In the genomic region with DNA sequence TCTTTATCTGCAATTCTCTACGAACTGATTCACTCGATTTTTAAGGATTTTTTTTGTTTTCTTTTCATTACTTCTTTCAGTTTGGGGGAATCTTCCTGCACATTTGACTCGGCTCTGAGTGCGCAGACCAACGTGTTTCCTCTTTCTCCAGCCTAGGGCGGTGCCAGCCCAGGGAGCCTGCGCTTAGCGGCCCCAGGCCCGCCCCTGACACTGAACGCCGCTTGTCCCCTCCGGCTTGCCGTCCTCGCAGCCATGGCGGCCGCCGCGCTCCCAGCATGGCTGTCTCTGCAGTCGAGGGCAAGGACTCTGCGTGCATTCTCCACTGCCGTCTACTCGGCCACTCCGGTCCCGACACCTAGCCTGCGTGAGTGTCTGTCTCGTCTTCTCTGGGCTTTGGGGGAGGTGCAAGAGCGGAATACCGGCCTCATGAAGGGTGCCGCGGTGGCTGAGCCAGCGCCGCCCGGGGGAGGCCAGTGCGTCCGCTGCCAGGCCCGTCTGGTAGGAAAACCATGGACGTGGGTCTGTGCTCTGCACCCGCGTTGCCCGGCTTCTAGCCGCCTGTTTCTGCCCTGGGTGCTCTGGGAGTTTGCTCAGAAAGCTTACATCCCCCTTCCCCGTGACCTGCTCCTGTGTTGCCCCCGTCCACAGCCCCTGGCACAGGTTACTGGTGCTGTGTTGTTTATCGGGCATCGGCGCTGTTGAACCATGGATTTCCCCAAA, we compare ENCODE assay signal across 1 cellular context.
TF ChIP-seq lines count a peak whose summit lies in the region.

A gene (plus strand): TSS at position 241 of the 720 bp plus-strand sequence. CDS start 12 bp downstream, at position 253.

TF ChIP-seq in HCT116, 20 proteins besides CTCF, POLR2A, EP300 and RAD21 (continued from another document):
- no peak for TF ChIP-seq CEBPB (IDR thresholded peaks at IDR 0.05; ENCODE audit: low read depth)
- TF ChIP-seq EGR1 (IDR thresholded peaks at IDR 0.05; ENCODE audit: low read depth) = peak; percentile 46; the same call in 1 of the 2 replicates
- TF ChIP-seq, protein P1, sequence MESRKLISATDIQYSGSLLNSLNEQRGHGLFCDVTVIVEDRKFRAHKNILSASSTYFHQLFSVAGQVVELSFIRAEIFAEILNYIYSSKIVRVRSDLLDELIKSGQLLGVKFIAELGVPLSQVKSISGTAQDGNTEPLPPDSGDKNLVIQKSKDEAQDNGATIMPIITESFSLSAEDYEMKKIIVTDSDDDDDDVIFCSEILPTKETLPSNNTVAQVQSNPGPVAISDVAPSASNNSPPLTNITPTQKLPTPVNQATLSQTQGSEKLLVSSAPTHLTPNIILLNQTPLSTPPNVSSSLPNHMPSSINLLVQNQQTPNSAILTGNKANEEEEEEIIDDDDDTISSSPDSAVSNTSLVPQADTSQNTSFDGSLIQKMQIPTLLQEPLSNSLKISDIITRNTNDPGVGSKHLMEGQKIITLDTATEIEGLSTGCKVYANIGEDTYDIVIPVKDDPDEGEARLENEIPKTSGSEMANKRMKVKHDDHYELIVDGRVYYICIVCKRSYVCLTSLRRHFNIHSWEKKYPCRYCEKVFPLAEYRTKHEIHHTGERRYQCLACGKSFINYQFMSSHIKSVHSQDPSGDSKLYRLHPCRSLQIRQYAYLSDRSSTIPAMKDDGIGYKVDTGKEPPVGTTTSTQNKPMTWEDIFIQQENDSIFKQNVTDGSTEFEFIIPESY (IDR thresholded peaks at IDR 0.05; ENCODE audit: extremely low read depth, insufficient replicate concordance, low read length) = peak; percentile 86
- peak; percentile 98 for TF ChIP-seq YY1 (IDR thresholded peaks at IDR 0.05; ENCODE audit: extremely low read depth, insufficient replicate concordance, low read depth, low read length)
- TF ChIP-seq TCF7L2 (IDR thresholded peaks at IDR 0.05; ENCODE audit: borderline replicate concordance, extremely low read depth, insufficient read depth, insufficient read length) = peak; percentile 54
- no peak for TF ChIP-seq ZNF274 (IDR thresholded peaks at IDR 0.05; ENCODE audit: low read depth, low read length)
- peak; percentile 91 for TF ChIP-seq ZFX (IDR thresholded peaks at IDR 0.05)
- TF ChIP-seq EZH2 (IDR thresholded peaks at IDR 0.05) = no peak
